ENCODE assay signal across 34 cellular contexts in the genomic region with DNA sequence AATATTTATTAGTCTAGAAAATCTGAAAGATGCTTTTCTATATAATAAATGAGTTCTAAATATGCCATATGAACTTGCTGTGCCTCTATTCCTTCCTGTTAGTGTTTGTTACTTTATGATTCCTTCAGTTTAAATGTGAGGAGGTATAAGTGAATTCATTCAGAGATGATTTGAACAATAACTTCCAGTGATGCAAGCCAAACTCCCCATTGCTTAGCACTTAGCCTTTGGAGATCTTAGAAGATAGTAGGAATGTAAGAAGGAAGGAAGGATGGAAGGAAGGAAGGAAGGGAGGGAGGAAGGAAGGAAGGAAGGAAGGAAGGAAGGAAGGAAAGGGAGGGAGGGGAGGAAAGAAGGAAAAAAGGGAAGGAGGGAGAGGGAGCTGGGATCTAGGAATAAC. TPM values are rescaled to one million over a fixed set of nuclear protein-coding genes. Genes with fewer than 3 reads are reported as not detected.
"Had no signal": no experiment of that assay in that cellular context is flagged by ENCODE, and none has a peak within 500 bp of the region (broad histone marks: within the 10 kb centered on the region; RNA-seq: fewer than 3 reads in every experiment).

No MANE protein-coding gene starts in this region.

- H3K27ac Mint-ChIP-seq: naive thymus-derived CD4-positive, alpha-beta T cell; natural killer cell; neural progenitor cell; progenitor cell of endocrine pancreas; stimulated activated memory B cell treated with anti-CD40 and anti-IgM and Interleukin-4, amounts not matched to agents 10 μg/mL and 1 μg/mL and 100 μg/mL, for 72 hours; stimulated activated naive CD8-positive, alpha-beta T cell treated with anti-CD3 and anti-CD28 coated beads, Interleukin-15, amount 100 ng/mL, for 72 hours; type B pancreatic cell had no signal

- H3K9ac ChIP-seq: neural progenitor cell had no signal

- ATAC-seq: naive thymus-derived CD4-positive, alpha-beta T cell; natural killer cell; psoas muscle; right cardiac atrium; sciatic nerve; stimulated activated memory B cell treated with anti-CD40 and anti-IgM and Interleukin-4, amounts not matched to agents 10 μg/mL and 1 μg/mL and 100 μg/mL, for 72 hours; stimulated activated naive CD8-positive, alpha-beta T cell treated with anti-CD3 and anti-CD28 coated beads, Interleukin-15, Interleukin-2, amounts not matched to agents 100 U/mL and 50 U/mL, for 24 hours; upper lobe of right lung had no signal

- H3K4me1 Mint-ChIP-seq: naive thymus-derived CD4-positive, alpha-beta T cell; natural killer cell; nephron; neural progenitor cell; stimulated activated memory B cell treated with anti-CD40 and anti-IgM and Interleukin-4, amounts not matched to agents 10 μg/mL and 1 μg/mL and 100 μg/mL, for 72 hours; stimulated activated naive CD8-positive, alpha-beta T cell treated with anti-CD3 and anti-CD28 coated beads, Interleukin-15, amount 100 ng/mL, for 72 hours had no signal

- H3K36me3 Mint-ChIP-seq: naive thymus-derived CD4-positive, alpha-beta T cell; natural killer cell; neural progenitor cell; stimulated activated memory B cell treated with anti-CD40 and anti-IgM and Interleukin-4, amounts not matched to agents 10 μg/mL and 1 μg/mL and 100 μg/mL, for 72 hours; type B pancreatic cell had no signal

- DNase-seq: naive thymus-derived CD4-positive, alpha-beta T cell; natural killer cell; pancreas; psoas muscle; right cardiac atrium; spleen; stimulated activated CD4-positive, alpha-beta T cell treated with anti-CD3 and anti-CD28 coated beads, Interleukin-12 subunit alpha, Interleukin-12 subunit beta, amount 100 ng/mL, for 4 hours; stimulated activated CD4-positive, alpha-beta T cell treated with anti-CD3 and anti-CD28 coated beads, Interleukin-1b, Interleukin-23, amount 100 ng/mL, for 48 hours; stimulated activated CD4-positive, alpha-beta T cell treated with anti-CD3 and anti-CD28 coated beads, Interleukin-4, amount 100 ng/mL, for 1 hour; stimulated activated CD4-positive, alpha-beta T cell treated with anti-CD3 and anti-CD28 coated beads, Interleukin-4, amount 100 ng/mL, for 4 hours; stimulated activated CD8-positive, alpha-beta memory T cell treated with anti-CD3 and anti-CD28 coated beads, Interleukin-4, amount 100 ng/mL, for 48 hours; stimulated activated naive CD4-positive, alpha-beta T cell; stimulated activated naive CD8-positive, alpha-beta T cell treated with anti-CD3 and anti-CD28 coated beads, Interleukin-15, amount 100 ng/mL, for 72 hours; stimulated activated naive CD8-positive, alpha-beta T cell treated with anti-CD3 and anti-CD28 coated beads, Interleukin-15, Interleukin-2, amounts not matched to agents 100 U/mL and 50 U/mL, for 24 hours; substantia nigra; testis; tibial artery; transverse colon; upper lobe of right lung; uterus had no signal

- H3K9me3 ChIP-seq: pancreas, psoas muscle, spleen, suprapubic skin, testis, tibial artery, transverse colon, upper lobe of right lung, uterus had no signal

- H3K36me3 ChIP-seq: neural progenitor cell, pancreas, spleen, suprapubic skin, tibial artery, transverse colon, upper lobe of right lung, uterus had no signal

- H3K4me1 ChIP-seq: neural progenitor cell, pancreas, psoas muscle, suprapubic skin, testis, uterus had no signal

- H3K9me3 Mint-ChIP-seq: natural killer cell; nephron; neural progenitor cell; stimulated activated memory B cell treated with anti-CD40 and anti-IgM and Interleukin-4, amounts not matched to agents 10 μg/mL and 1 μg/mL and 100 μg/mL, for 72 hours; stimulated activated naive CD8-positive, alpha-beta T cell treated with anti-CD3 and anti-CD28 coated beads, Interleukin-15, amount 100 ng/mL, for 72 hours; type B pancreatic cell had no signal

- H3K4me3 Mint-ChIP-seq: naive thymus-derived CD4-positive, alpha-beta T cell; natural killer cell; nephron; neural progenitor cell; stimulated activated memory B cell treated with anti-CD40 and anti-IgM and Interleukin-4, amounts not matched to agents 10 μg/mL and 1 μg/mL and 100 μg/mL, for 72 hours; stimulated activated naive CD8-positive, alpha-beta T cell treated with anti-CD3 and anti-CD28 coated beads, Interleukin-15, amount 100 ng/mL, for 72 hours; type B pancreatic cell had no signal

- FAIRE-seq: pancreas had no signal

- H3K27ac ChIP-seq: neural progenitor cell, psoas muscle, spleen, suprapubic skin, testis, tibial artery, transverse colon, upper lobe of right lung, uterus had no signal

- H3K27me3 ChIP-seq: neural progenitor cell, testis, tibial artery, transverse colon, upper lobe of right lung, uterus had no signal

- H3K4me3 ChIP-seq: neural progenitor cell, pancreas, psoas muscle, skin epidermis, smooth muscle cell, spleen, suprapubic skin, testis, tibial artery, transverse colon, upper lobe of right lung, uterus had no signal

RNA-seq across cellular contexts. Expression of gene MMP13, which starts 25.1 kb away (rescaled TPM):
- total RNA-seq: naive thymus-derived CD4-positive, alpha-beta T cell; natural killer cell; omental fat pad; progenitor cell of endocrine pancreas; psoas muscle; renal cortical epithelial cell; right cardiac atrium; sciatic nerve; spleen; transverse colon; upper lobe of right lung; urinary bladder; uterus had no signal
- polyA plus RNA-seq: naive thymus-derived CD4-positive, alpha-beta T cell; neural cell; pancreas; psoas muscle; right cardiac atrium; spleen had no signal

RNA-seq across cellular contexts. Expression of gene MMP12, which starts 55.7 kb away (rescaled TPM):
- total RNA-seq: naive thymus-derived CD4-positive, alpha-beta T cell; natural killer cell; osteocyte; progenitor cell of endocrine pancreas; psoas muscle; right cardiac atrium; suprapubic skin; uterus had no signal
- polyA plus RNA-seq: naive thymus-derived CD4-positive, alpha-beta T cell; neural cell; pancreas; psoas muscle; right cardiac atrium had no signal
